ENCODE assay signal across 14 cellular contexts in the genomic region with DNA sequence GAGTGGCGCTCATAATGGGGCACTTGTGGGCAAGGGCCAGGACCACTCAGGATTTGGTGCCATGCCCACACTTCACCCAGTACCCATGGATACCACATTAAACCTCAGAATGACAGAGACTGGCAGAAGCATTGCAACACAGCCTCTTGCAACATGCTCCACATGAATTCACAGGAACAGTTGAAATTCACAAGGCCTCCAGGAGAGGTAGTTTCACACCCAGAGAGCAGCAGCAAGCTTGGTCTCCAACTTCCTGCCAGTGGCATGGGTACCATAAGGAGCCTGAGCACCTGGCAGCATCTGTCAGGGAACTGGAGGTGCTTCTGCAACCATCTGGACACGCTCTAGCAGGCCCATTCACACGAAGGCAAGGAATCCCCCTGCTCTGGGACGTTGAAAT.
DNase-seq lines count a peak whose midpoint lies in the region; ATAC-seq and TF ChIP-seq lines count a peak whose summit lies in the region.
"Had no signal": no experiment of that assay in that cellular context is flagged by ENCODE, and none has a peak within 500 bp of the region (broad histone marks: within the 10 kb centered on the region; RNA-seq: fewer than 3 reads in every experiment).

No MANE protein-coding gene starts in this region.

- H3K4me3 Mint-ChIP-seq in naive B cell: peak overlapping the region in 1 of 8 donors; percentile 68
- no peak overlapping the region for H3K4me3 Mint-ChIP-seq in activated CD4-positive, alpha-beta T cell treated with anti-CD3 and anti-CD28 coated beads for 36 hours
- H3K4me3 Mint-ChIP-seq: activated T-cell treated with anti-CD3 and anti-CD28 coated beads, Interleukin-2, amount 50 U/mL, for 24 hours had no signal

- H3K27ac Mint-ChIP-seq in naive B cell: peak overlapping the region in 3 of 6 donors; percentile 50 to 95 (median 86)
- H3K27ac Mint-ChIP-seq in activated CD4-positive, alpha-beta T cell treated with anti-CD3 and anti-CD28 coated beads for 36 hours: no peak overlapping the region
- H3K27ac Mint-ChIP-seq: activated T-cell treated with anti-CD3 and anti-CD28 coated beads, Interleukin-2, amount 50 U/mL, for 24 hours; CD8-positive, alpha-beta memory T cell had no signal

- peaks cover 0 to 3% (median 2%) of the 10 kb centered on the region in 7 donors for H3K9me3 Mint-ChIP-seq in naive B cell
- no peaks in the 10 kb centered on the region for H3K9me3 Mint-ChIP-seq in activated CD4-positive, alpha-beta T cell treated with anti-CD3 and anti-CD28 coated beads for 36 hours (ENCODE audit: low read depth)
- H3K9me3 Mint-ChIP-seq: activated T-cell treated with anti-CD3 and anti-CD28 coated beads, Interleukin-2, amount 50 U/mL, for 24 hours; CD8-positive, alpha-beta memory T cell had no signal

- DNase-seq in GM06990 (ENCODE audit: extremely low read depth, insufficient read length) (peak; percentile 3), NCI-H69 (lab: John Stamatoyannopoulos, UW) (peak; percentile 26), epithelial cell of esophagus (ENCODE audit: low read depth) (peak; percentile 89), naive B cell (peak; percentile 14), GM19238 (ENCODE audit: insufficient read length, low spot score) (no peak), NCI-H2107 treated with DMSO at 0.1 percent for 48 hours (lab: John Stamatoyannopoulos, UW; ENCODE audit: unreplicated experiment) (no peak), body of pancreas (no peak)
- no peak for DNase-seq in activated CD4-positive, alpha-beta T cell treated with anti-CD3 and anti-CD28 coated beads for 36 hours
- DNase-seq: activated T-cell treated with anti-CD3 and anti-CD28 coated beads, Interleukin-2, amount 50 U/mL, for 24 hours; CD8-positive, alpha-beta memory T cell; central memory CD4-positive, alpha-beta T cell; glutamatergic neuron; mucosa of descending colon had no signal

- no peak overlapping the region for H3K27ac ChIP-seq in body of pancreas
- H3K27ac ChIP-seq: vagina had no signal

- no peaks in the 10 kb centered on the region for H3K36me3 ChIP-seq in GM06990 (ENCODE audit: control insufficient read depth, insufficient read depth, low read length)
- no peaks in the 10 kb centered on the region for H3K36me3 ChIP-seq in body of pancreas (replicated peaks in 1 of 2; ENCODE audit: insufficient read depth in 1 of 2, low read depth in 2 of 2)
- H3K36me3 ChIP-seq: vagina had no signal

- H3K27me3 ChIP-seq in GM06990 (replicated peaks; ENCODE audit: control insufficient read depth, insufficient read depth, low read length) (no peaks in the 10 kb centered on the region; the same call in 1 of the 2 replicates), body of pancreas (no peaks in the 10 kb centered on the region)
- H3K27me3 ChIP-seq: vagina had no signal

- ATAC-seq in naive B cell (ENCODE audit: low read depth in 2 of 2) (peak; percentile 95), body of pancreas (no peak)
- no peak for ATAC-seq in activated CD4-positive, alpha-beta T cell treated with anti-CD3 and anti-CD28 coated beads for 36 hours
- ATAC-seq: mucosa of descending colon had no signal

- POLR2A ChIA-PET in activated CD4-positive, alpha-beta T cell treated with anti-CD3 and anti-CD28 coated beads for 36 hours (lab: Charles Lee): no interaction called here

- H3K27me3 Mint-ChIP-seq in naive B cell: no peaks in the 10 kb centered on the region
- no peaks in the 10 kb centered on the region for H3K27me3 Mint-ChIP-seq in activated CD4-positive, alpha-beta T cell treated with anti-CD3 and anti-CD28 coated beads for 36 hours

- H3K36me3 Mint-ChIP-seq in naive B cell: peaks cover 15 to 19% of the 10 kb centered on the region in 2 donors
- H3K36me3 Mint-ChIP-seq in activated CD4-positive, alpha-beta T cell treated with anti-CD3 and anti-CD28 coated beads for 36 hours (ENCODE audit: low read depth): no peaks in the 10 kb centered on the region
- H3K36me3 Mint-ChIP-seq: CD8-positive, alpha-beta memory T cell had no signal

- H3K9me3 ChIP-seq in body of pancreas: no peaks in the 10 kb centered on the region
- H3K9me3 ChIP-seq: mucosa of descending colon, vagina had no signal

- peaks cover 49 to 66% (median 55%) of the 10 kb centered on the region in 3 donors for H3K4me1 Mint-ChIP-seq in naive B cell
- peaks cover 6% of the 10 kb centered on the region for H3K4me1 Mint-ChIP-seq in activated CD4-positive, alpha-beta T cell treated with anti-CD3 and anti-CD28 coated beads for 36 hours
- H3K4me1 Mint-ChIP-seq: CD8-positive, alpha-beta memory T cell had no signal

- 87 to 90% methylated on average over 4 of the region's 4 CpGs for WGBS in body of pancreas, 2 donors

- no peak overlapping the region for H3K4me3 ChIP-seq in GM06990 (replicated peaks; ENCODE audit: low read depth, low read length)
- no peak overlapping the region for H3K4me3 ChIP-seq in epithelial cell of esophagus (ENCODE audit: low read length)
- no peak overlapping the region for H3K4me3 ChIP-seq in body of pancreas
- H3K4me3 ChIP-seq: mucosa of descending colon, vagina had no signal

- CTCF ChIA-PET in activated CD4-positive, alpha-beta T cell treated with anti-CD3 and anti-CD28 coated beads for 36 hours (lab: Charles Lee): no interaction called here

- TF ChIP-seq CTCF in GM06990 (IDR thresholded peaks at IDR 0.05; ENCODE audit: insufficient read depth, low read length, poor library complexity, severe bottlenecking): no peak
- peak; percentile 68 for TF ChIP-seq CTCF in epithelial cell of esophagus (IDR thresholded peaks at IDR 0.05; ENCODE audit: insufficient read depth, low read depth, low read length, missing control alignments)
- no peak for TF ChIP-seq CTCF in body of pancreas (IDR thresholded peaks at IDR 0.05)

- H3K4me1 ChIP-seq in body of pancreas: peaks cover 4% of the 10 kb centered on the region

- intact Hi-C loops in activated CD4-positive, alpha-beta T cell treated with anti-CD3 and anti-CD28 coated beads for 36 hours (cut with DNase I, micrococcal nuclease): no loop called here
- intact Hi-C loops in body of pancreas (cut with DNase I): no loop called here

- no peak for TF ChIP-seq POLR2A in body of pancreas (IDR thresholded peaks at IDR 0.05)

Comparison
In these comparisons a context has a peak if more than half of its experiments do, and no peak if none do; other contexts are left out.
1. DNase-seq: peak in GM06990 (single experiment), NCI-H69 (single experiment), epithelial cell of esophagus (single experiment) and naive B cell (single experiment); none in GM19238 (single experiment), NCI-H2107 treated with DMSO at 0.1 percent for 48 hours (single experiment), activated CD4-positive, alpha-beta T cell treated with anti-CD3 and anti-CD28 coated beads for 36 hours (single experiment) and body of pancreas (0 of 4).
2. ATAC-seq: peak in naive B cell (2 of 2); none in activated CD4-positive, alpha-beta T cell treated with anti-CD3 and anti-CD28 coated beads for 36 hours (single experiment) and body of pancreas (single experiment).